ENCODE assay signal across 20 cellular contexts in the genomic region with DNA sequence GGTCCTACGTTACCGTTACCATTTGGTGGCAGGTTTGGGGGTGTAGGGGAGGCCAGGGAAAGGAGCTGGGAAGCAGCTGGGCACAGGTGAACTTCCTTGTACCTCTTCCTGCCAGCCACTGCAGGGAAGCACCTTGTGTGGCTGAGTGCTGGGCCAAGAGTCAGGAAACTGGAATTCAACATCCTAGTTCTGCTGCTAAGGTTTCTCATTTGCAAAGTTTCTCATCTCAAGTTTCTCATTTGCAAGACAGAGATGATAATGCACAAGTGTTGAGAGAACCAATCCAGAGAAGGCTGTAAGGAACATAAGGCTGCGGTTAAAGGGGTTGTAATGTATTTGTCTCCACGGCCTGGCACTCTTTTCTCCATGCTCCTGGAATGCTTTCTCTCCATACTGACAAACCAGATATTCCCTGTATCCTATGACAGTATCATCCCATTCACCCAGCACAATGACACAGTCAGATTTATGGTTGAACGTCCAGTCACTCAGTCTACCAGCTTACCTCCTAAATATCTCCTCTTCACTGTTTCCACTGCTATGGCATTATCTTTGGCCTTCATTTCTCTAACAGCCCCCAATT. TPM values are rescaled to one million over a fixed set of nuclear protein-coding genes. Genes with fewer than 3 reads are reported as not detected.
A peak's percentile ranks its signal among the peaks of the same experiment; 100 is the strongest.
DNase-seq lines count a peak whose midpoint lies in the region; ATAC-seq and TF ChIP-seq lines count a peak whose summit lies in the region.
"Had no signal": no experiment of that assay in that cellular context is flagged by ENCODE, and none has a peak within 500 bp of the region (broad histone marks: within the 10 kb centered on the region; RNA-seq: fewer than 3 reads in every experiment).

No MANE protein-coding gene starts in this region.

- peak overlapping the region; percentile 21 for H2AFZ ChIP-seq in neural progenitor cell (replicated peaks)

- H3K4me3 ChIP-seq in HUES48 (ENCODE audit: low read depth, low read length) (peak overlapping the region; percentile 40), iPS DF 6.9 (ENCODE audit: low read length) (no peak overlapping the region), neural progenitor cell (no peak overlapping the region)

- H3K9me3 ChIP-seq in HUES48 (ENCODE audit: control insufficient read depth, insufficient read depth, low read length) (no peaks in the 10 kb centered on the region), iPS DF 6.9 (ENCODE audit: control insufficient read depth, insufficient read depth, low read length) (no peaks in the 10 kb centered on the region), neural progenitor cell (ENCODE audit: low read depth) (no peaks in the 10 kb centered on the region)
- H3K9me3 ChIP-seq: Caco-2 had no signal

- peaks cover 17% of the 10 kb centered on the region for H3F3A ChIP-seq in neural progenitor cell (ENCODE audit: low read depth)

- peak overlapping the region; percentile 23 for H3K27ac Mint-ChIP-seq in neural progenitor cell
- no peak overlapping the region for H3K27ac Mint-ChIP-seq in HFFc6
- H3K27ac Mint-ChIP-seq: CD4-positive, CD25-positive, alpha-beta regulatory T cell had no signal

- H3K36me3 ChIP-seq in HUES48 (ENCODE audit: control insufficient read depth, insufficient read depth, low read length) (peaks cover 4% of the 10 kb centered on the region; the same call in 1 of the 2 replicates), iPS DF 6.9 (ENCODE audit: control insufficient read depth, insufficient read depth, low read length) (no peaks in the 10 kb centered on the region), neural progenitor cell (no peaks in the 10 kb centered on the region)

- no peak overlapping the region for H3K4me3 Mint-ChIP-seq in neural progenitor cell
- H3K4me3 Mint-ChIP-seq in HFFc6 = no peak overlapping the region
- H3K4me3 Mint-ChIP-seq: CD4-positive, CD25-positive, alpha-beta regulatory T cell had no signal

- DNase-seq in NCI-H69 (lab: John Stamatoyannopoulos, UW) (peak; percentile 20), iPS DF 6.9 (ENCODE audit: low read depth, low spot score) (peak; percentile 70), neural progenitor cell (ENCODE audit: low spot score) (no peak), NCI-H2081 (lab: John Stamatoyannopoulos, UW) (no peak), EL (no peak), HFFc6 (no peak)
- DNase-seq: Caco-2; CD4-positive, CD25-positive, alpha-beta regulatory T cell; DMS53; Kasumi-1; MM.1S; NCI-H1105 treated with DMSO at 0.1 percent for 48 hours; NCI-H187; NCI-H2171; NCI-H446; NCI-H774; PC-3 had no signal

- H3K9ac ChIP-seq in HUES48 (ENCODE audit: low read depth, low read length) = no peak overlapping the region
- H3K9ac ChIP-seq in neural progenitor cell = no peak overlapping the region

- H3K27ac ChIP-seq in HUES48 (ENCODE audit: low read depth, low read length) (peak overlapping the region; percentile 61), iPS DF 6.9 (ENCODE audit: low read length) (peak overlapping the region; percentile 44), neural progenitor cell (no peak overlapping the region)
- H3K27ac ChIP-seq: RWPE1 had no signal

- no peaks in the 10 kb centered on the region for H3K79me2 ChIP-seq in neural progenitor cell (ENCODE audit: low read depth)

- no CpG with 5 or more reads among the region's 5 CpGs for WGBS in iPS DF 6.9 (ENCODE audit: insufficient coverage, insufficient read length)

- H3K4me1 Mint-ChIP-seq in neural progenitor cell = peaks cover 13% of the 10 kb centered on the region
- H3K4me1 Mint-ChIP-seq in HFFc6 (ENCODE audit: low read depth) = peaks cover 8% of the 10 kb centered on the region
- H3K4me1 Mint-ChIP-seq: CD4-positive, CD25-positive, alpha-beta regulatory T cell had no signal

- H3K4me1 ChIP-seq in HUES48 (ENCODE audit: control insufficient read depth, insufficient read depth, low read length) = peaks cover 24% of the 10 kb centered on the region
- peaks cover 1% of the 10 kb centered on the region; the same call in 1 of the 2 replicates for H3K4me1 ChIP-seq in iPS DF 6.9 (ENCODE audit: control insufficient read depth, insufficient read depth, low read length)
- peaks cover 12% of the 10 kb centered on the region for H3K4me1 ChIP-seq in neural progenitor cell

- no peak for ATAC-seq in HG02678 (IDR thresholded peaks at IDR 0.05; ENCODE audit: unreplicated experiment)
- ATAC-seq: PC-3 had no signal

- TF ChIP-seq CTCF in neural progenitor cell (IDR thresholded peaks at IDR 0.05) (no peak), HFFc6 (IDR thresholded peaks at IDR 0.05) (no peak)

- H3K27me3 Mint-ChIP-seq in neural progenitor cell (ENCODE audit: insufficient read depth, low read depth) (peaks cover 2% of the 10 kb centered on the region), HFFc6 (ENCODE audit: insufficient read depth) (peaks cover 2% of the 10 kb centered on the region; the same call in 1 of the 2 replicates)
- H3K27me3 Mint-ChIP-seq: CD4-positive, CD25-positive, alpha-beta regulatory T cell had no signal

- H3K9me3 Mint-ChIP-seq in neural progenitor cell (no peaks in the 10 kb centered on the region), HFFc6 (no peaks in the 10 kb centered on the region)
- H3K9me3 Mint-ChIP-seq: CD4-positive, CD25-positive, alpha-beta regulatory T cell had no signal

- H3K27me3 ChIP-seq in HUES48 (ENCODE audit: control insufficient read depth, insufficient read depth, low read length) = no peaks in the 10 kb centered on the region
- H3K27me3 ChIP-seq in iPS DF 6.9 (ENCODE audit: control insufficient read depth, insufficient read depth, low read length) = no peaks in the 10 kb centered on the region
- no peaks in the 10 kb centered on the region for H3K27me3 ChIP-seq in neural progenitor cell

- H4K20me1 ChIP-seq in neural progenitor cell (ENCODE audit: low read depth) = no peaks in the 10 kb centered on the region

- H3K36me3 Mint-ChIP-seq in neural progenitor cell (no peaks in the 10 kb centered on the region), HFFc6 (ENCODE audit: low read depth) (no peaks in the 10 kb centered on the region; the same call in 1 of the 2 replicates)
- H3K36me3 Mint-ChIP-seq: CD4-positive, CD25-positive, alpha-beta regulatory T cell had no signal

- peak overlapping the region; percentile 54 for H3K4me2 ChIP-seq in neural progenitor cell

RNA-seq across cellular contexts. Expression of a gene that starts 33.6 kb away (rescaled TPM):
- total RNA-seq in neural progenitor cell (ENCODE audit: low replicate concordance) = 53.8 and 85.2 TPM in 2 replicates
- total RNA-seq in HFFc6 (2021; fragmentation: NEBNext Ultra II Directional; extraction: Animal tissue kit (Norgen Biotek cat#: 25700)) = 100 to 1,000 TPM; 204 to 228 (median 208) TPM

Comparison
In these comparisons a context has a peak if more than half of its experiments do, and no peak if none do; other contexts are left out.
1. DNase-seq: peak in NCI-H69 (single experiment) and iPS DF 6.9 (single experiment); none in neural progenitor cell (single experiment), NCI-H2081 (0 of 2), EL (single experiment) and HFFc6 (single experiment).